Comparison of ENCODE assay signal across 36 cellular contexts in the genomic region with DNA sequence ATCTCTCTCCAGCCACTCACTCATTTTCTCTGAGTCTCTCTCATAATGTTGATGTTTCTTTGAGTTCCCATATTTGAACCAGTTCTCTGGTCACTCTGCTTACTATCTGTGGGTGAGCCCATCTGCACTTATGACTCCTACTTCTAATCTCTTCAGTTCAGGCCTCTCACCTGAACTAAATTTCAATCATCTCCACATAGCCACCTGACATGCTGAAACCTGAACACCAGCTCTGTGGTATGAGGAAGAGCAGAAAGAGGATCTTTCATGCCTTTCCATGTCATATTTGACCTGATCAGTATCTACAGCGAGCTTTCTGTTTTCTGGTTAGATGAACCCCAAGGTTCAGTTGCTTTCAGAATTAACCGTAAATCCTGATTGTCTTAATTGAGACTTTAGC.
"Had no signal": no experiment of that assay in that cellular context is flagged by ENCODE, and none has a peak within 500 bp of the region (broad histone marks: within the 10 kb centered on the region; RNA-seq: fewer than 3 reads in every experiment).

No MANE protein-coding gene starts in this region.

- H3K36me3 Mint-ChIP-seq: activated CD4-positive, alpha-beta memory T cell treated with anti-CD3 and anti-CD28 coated beads for 36 hours; activated naive CD4-positive, alpha-beta T cell treated with anti-CD3 and anti-CD28 coated beads, Interleukin-2, amount 10 ng/mL, durations not matched to agents 7 days and 5 days; activated naive CD4-positive, alpha-beta T cell treated with anti-CD3 and anti-CD28 coated beads, Interleukin-2, amount 50 U/mL, for 24 hours; activated naive CD8-positive, alpha-beta T cell; activated naive CD8-positive, alpha-beta T cell treated with anti-CD3 and anti-CD28 coated beads, Interleukin-2, amount 10 ng/mL, durations not matched to agents 7 days and 5 days had no signal

- H3K27me3 ChIP-seq: ascending aorta, body of pancreas, brain microvascular endothelial cell had no signal

- H3K27me3 Mint-ChIP-seq: activated B cell treated with CpG ODN at 0.5 μM for 24 hours; activated CD4-positive, alpha-beta memory T cell treated with anti-CD3 and anti-CD28 coated beads for 36 hours; activated naive CD4-positive, alpha-beta T cell treated with anti-CD3 and anti-CD28 coated beads, Interleukin-2, amount 10 ng/mL, durations not matched to agents 7 days and 5 days; activated naive CD4-positive, alpha-beta T cell treated with anti-CD3 and anti-CD28 coated beads, Interleukin-2, amount 50 U/mL, for 24 hours; activated naive CD8-positive, alpha-beta T cell treated with anti-CD3 and anti-CD28 coated beads, Interleukin-2, amount 50 U/mL, for 24 hours had no signal

- H3K4me3 ChIP-seq: ascending aorta, body of pancreas had no signal

- H3K27ac Mint-ChIP-seq: activated B cell treated with CpG ODN at 0.5 μM for 24 hours; activated CD4-positive, alpha-beta memory T cell treated with anti-CD3 and anti-CD28 coated beads for 36 hours; activated CD4-positive, alpha-beta T cell treated with anti-CD3 and anti-CD28 coated beads, Interleukin-2, amount 10 ng/mL, durations not matched to agents 24 days and 14 days; activated CD8-positive, alpha-beta T cell treated with anti-CD3 and anti-CD28 coated beads for 36 hours; activated naive CD4-positive, alpha-beta T cell treated with anti-CD3 and anti-CD28 coated beads, Interleukin-2, amount 10 ng/mL, durations not matched to agents 7 days and 5 days; activated naive CD4-positive, alpha-beta T cell treated with anti-CD3 and anti-CD28 coated beads, Interleukin-2, amount 50 U/mL, for 24 hours; activated naive CD8-positive, alpha-beta T cell; activated naive CD8-positive, alpha-beta T cell treated with anti-CD3 and anti-CD28 coated beads, Interleukin-2, amount 10 ng/mL, durations not matched to agents 7 days and 5 days; activated naive CD8-positive, alpha-beta T cell treated with anti-CD3 and anti-CD28 coated beads, Interleukin-2, amount 50 U/mL, for 24 hours; activated T-cell treated with anti-CD3 and anti-CD28 coated beads, Interleukin-2, amount 50 U/mL, for 72 hours; activated T-helper 1 cell treated with anti-CD3 and anti-CD28 coated beads, Interleukin-12 subunit alpha, Interleukin-12 subunit beta, Interleukin-2, Interleukin-4 antibody, amounts not matched to agents 30 ng/mL and 10 ng/mL and 1 ng/mL, durations not matched to agents 14 hours and 24 hours and 36 hours; activated T-helper 17 cell treated with anti-CD3 and anti-CD28 coated beads, Interleukin-2, amount 50 U/mL, for 72 hours; T-helper 1 cell treated with Interleukin-12 subunit alpha and Interleukin-12 subunit beta and Interleukin-4 antibody, amounts not matched to agents 30 μg/mL and 1 μg/mL, for 36 hours; T-helper 2 cell treated with Interferon-gamma antibody and Interleukin-4, amounts not matched to agents 5 μg/mL and 100 μg/mL, for 36 hours had no signal

- H3K4me1 Mint-ChIP-seq: activated B cell treated with CpG ODN at 0.5 μM for 24 hours; activated CD4-positive, alpha-beta T cell treated with anti-CD3 and anti-CD28 coated beads, Interleukin-2, amount 10 ng/mL, durations not matched to agents 24 days and 14 days; activated naive CD4-positive, alpha-beta T cell treated with anti-CD3 and anti-CD28 coated beads, Interleukin-2, amount 10 ng/mL, durations not matched to agents 7 days and 5 days; activated naive CD4-positive, alpha-beta T cell treated with anti-CD3 and anti-CD28 coated beads, Interleukin-2, amount 50 U/mL, for 24 hours; activated naive CD8-positive, alpha-beta T cell treated with anti-CD3 and anti-CD28 coated beads, Interleukin-2, amount 10 ng/mL, durations not matched to agents 7 days and 5 days; activated naive CD8-positive, alpha-beta T cell treated with anti-CD3 and anti-CD28 coated beads, Interleukin-2, amount 50 U/mL, for 24 hours; activated T-helper 17 cell treated with anti-CD3 and anti-CD28 coated beads, Interleukin-2, amount 50 U/mL, for 72 hours had no signal

- ATAC-seq: activated CD8-positive, alpha-beta T cell treated with anti-CD3 and anti-CD28 coated beads for 36 hours; activated naive CD8-positive, alpha-beta T cell treated with anti-CD3 and anti-CD28 coated beads, Interleukin-2, amount 50 U/mL, for 24 hours; activated T-cell treated with anti-CD3 and anti-CD28 coated beads, Interleukin-2, amount 50 U/mL, for 4 hours; activated T-cell treated with anti-CD3 and anti-CD28 coated beads, Interleukin-2, amount 50 U/mL, for 72 hours; activated T-helper 17 cell treated with anti-CD3 and anti-CD28 coated beads, Interleukin-2, amount 50 U/mL, for 72 hours; body of pancreas had no signal

- H3K9me3 ChIP-seq: ascending aorta, body of pancreas had no signal

- H3K4me1 ChIP-seq: ascending aorta, body of pancreas had no signal

- H3K9me3 Mint-ChIP-seq: activated B cell treated with CpG ODN at 0.5 μM for 24 hours; activated CD4-positive, alpha-beta memory T cell treated with anti-CD3 and anti-CD28 coated beads for 36 hours; activated CD4-positive, alpha-beta T cell treated with anti-CD3 and anti-CD28 coated beads, Interleukin-2, amount 10 ng/mL, durations not matched to agents 24 days and 14 days; activated CD8-positive, alpha-beta T cell treated with anti-CD3 and anti-CD28 coated beads for 36 hours; activated naive CD4-positive, alpha-beta T cell treated with anti-CD3 and anti-CD28 coated beads, Interleukin-2, amount 10 ng/mL, durations not matched to agents 7 days and 5 days; activated naive CD4-positive, alpha-beta T cell treated with anti-CD3 and anti-CD28 coated beads, Interleukin-2, amount 50 U/mL, for 24 hours; activated naive CD8-positive, alpha-beta T cell treated with anti-CD3 and anti-CD28 coated beads, Interleukin-2, amount 10 ng/mL, durations not matched to agents 7 days and 5 days; activated naive CD8-positive, alpha-beta T cell treated with anti-CD3 and anti-CD28 coated beads, Interleukin-2, amount 50 U/mL, for 24 hours; activated T-cell treated with anti-CD3 and anti-CD28 coated beads, Interleukin-2, amount 50 U/mL, for 4 hours; activated T-cell treated with anti-CD3 and anti-CD28 coated beads, Interleukin-2, amount 50 U/mL, for 72 hours; activated T-helper 1 cell treated with anti-CD3 and anti-CD28 coated beads, Interleukin-12 subunit alpha, Interleukin-12 subunit beta, Interleukin-2, Interleukin-4 antibody, amounts not matched to agents 30 ng/mL and 10 ng/mL and 1 ng/mL, durations not matched to agents 14 hours and 24 hours and 36 hours; activated T-helper 17 cell treated with anti-CD3 and anti-CD28 coated beads, Interleukin-2, amount 50 U/mL, for 72 hours; T-helper 1 cell treated with Interleukin-12 subunit alpha and Interleukin-12 subunit beta and Interleukin-4 antibody, amounts not matched to agents 30 μg/mL and 1 μg/mL, for 36 hours; T-helper 2 cell treated with Interferon-gamma antibody and Interleukin-4, amounts not matched to agents 5 μg/mL and 100 μg/mL, for 36 hours had no signal

- H3K4me3 Mint-ChIP-seq: activated B cell treated with CpG ODN at 0.5 μM for 24 hours; activated CD4-positive, alpha-beta memory T cell treated with anti-CD3 and anti-CD28 coated beads for 36 hours; activated CD4-positive, alpha-beta T cell treated with anti-CD3 and anti-CD28 coated beads, Interleukin-2, amount 10 ng/mL, durations not matched to agents 24 days and 14 days; activated CD8-positive, alpha-beta T cell treated with anti-CD3 and anti-CD28 coated beads for 36 hours; activated naive CD4-positive, alpha-beta T cell treated with anti-CD3 and anti-CD28 coated beads, Interleukin-2, amount 10 ng/mL, durations not matched to agents 7 days and 5 days; activated naive CD4-positive, alpha-beta T cell treated with anti-CD3 and anti-CD28 coated beads, Interleukin-2, amount 50 U/mL, for 24 hours; activated naive CD8-positive, alpha-beta T cell; activated naive CD8-positive, alpha-beta T cell treated with anti-CD3 and anti-CD28 coated beads, Interleukin-2, amount 10 ng/mL, durations not matched to agents 7 days and 5 days; activated naive CD8-positive, alpha-beta T cell treated with anti-CD3 and anti-CD28 coated beads, Interleukin-2, amount 50 U/mL, for 24 hours; activated T-cell treated with anti-CD3 and anti-CD28 coated beads, Interleukin-2, amount 50 U/mL, for 4 hours; activated T-cell treated with anti-CD3 and anti-CD28 coated beads, Interleukin-2, amount 50 U/mL, for 72 hours; activated T-helper 1 cell treated with anti-CD3 and anti-CD28 coated beads, Interleukin-12 subunit alpha, Interleukin-12 subunit beta, Interleukin-2, Interleukin-4 antibody, amounts not matched to agents 30 ng/mL and 10 ng/mL and 1 ng/mL, durations not matched to agents 14 hours and 24 hours and 36 hours; activated T-helper 17 cell treated with anti-CD3 and anti-CD28 coated beads, Interleukin-2, amount 50 U/mL, for 72 hours; T-helper 1 cell treated with Interleukin-12 subunit alpha and Interleukin-12 subunit beta and Interleukin-4 antibody, amounts not matched to agents 30 μg/mL and 1 μg/mL, for 36 hours; T-helper 2 cell treated with Interferon-gamma antibody and Interleukin-4, amounts not matched to agents 5 μg/mL and 100 μg/mL, for 36 hours had no signal

- H3K36me3 ChIP-seq: ascending aorta, brain microvascular endothelial cell had no signal

- DNase-seq: activated B cell treated with CpG ODN at 0.5 μM for 24 hours; activated CD4-positive, alpha-beta memory T cell treated with anti-CD3 and anti-CD28 coated beads for 36 hours; activated CD4-positive, alpha-beta T cell treated with anti-CD3 and anti-CD28 coated beads for 4 hours; activated CD4-positive, alpha-beta T cell treated with anti-CD3 and anti-CD28 coated beads, Interleukin-2, amount 10 ng/mL, durations not matched to agents 24 days and 14 days; activated CD4-positive, alpha-beta T cell treated with anti-CD3 and anti-CD28 coated beads, Interleukin-2, amount 50 U/mL, for 1 hour; activated CD4-positive, alpha-beta T cell treated with anti-CD3 and anti-CD28 coated beads, Interleukin-2, amount 50 U/mL, for 4 hours; activated CD4-positive, CD25-positive, alpha-beta regulatory T cell treated with anti-CD3 and anti-CD28 coated beads, Interleukin-2, amount 50 U/mL, for 72 hours; activated CD8-positive, alpha-beta memory T cell treated with anti-CD3 and anti-CD28 coated beads, Interleukin-2, amount 50 U/mL, for 4 hours; activated CD8-positive, alpha-beta T cell treated with anti-CD3 and anti-CD28 coated beads for 36 hours; activated effector memory CD4-positive, alpha-beta T cell treated with anti-CD3 and anti-CD28 coated beads, Interleukin-2, amount 50 U/mL, for 16 hours; activated gamma-delta T cell treated with Interleukin-2 at 50 U/mL for 16 hours; activated naive CD4-positive, alpha-beta T cell treated with anti-CD3 and anti-CD28 coated beads, Interleukin-2, amount 10 ng/mL, durations not matched to agents 7 days and 5 days; activated naive CD4-positive, alpha-beta T cell treated with Interleukin-2 at 50 U/mL for 16 hours; activated naive CD8-positive, alpha-beta T cell treated with anti-CD3 and anti-CD28 coated beads, Interleukin-2, amount 10 ng/mL, durations not matched to agents 7 days and 5 days; activated naive CD8-positive, alpha-beta T cell treated with anti-CD3 and anti-CD28 coated beads, Interleukin-2, amount 50 U/mL, for 24 hours; activated T-cell treated with anti-CD3 and anti-CD28 coated beads for 4 hours; activated T-cell treated with anti-CD3 and anti-CD28 coated beads, Interleukin-2, amount 50 U/mL, for 1 hour; activated T-cell treated with anti-CD3 and anti-CD28 coated beads, Interleukin-2, amount 50 U/mL, for 4 hours; activated T-cell treated with anti-CD3 and anti-CD28 coated beads, Interleukin-2, amount 50 U/mL, for 72 hours; amygdala; anterior cingulate cortex; body of pancreas; brain microvascular endothelial cell; central memory CD4-positive, alpha-beta T cell; T-helper 1 cell; T-helper 2 cell; T-helper 9 cell had no signal

- FAIRE-seq: TTC549 had no signal

- H3K27ac ChIP-seq: ascending aorta, body of pancreas, brain microvascular endothelial cell, VCaP had no signal
